In the genomic region with DNA sequence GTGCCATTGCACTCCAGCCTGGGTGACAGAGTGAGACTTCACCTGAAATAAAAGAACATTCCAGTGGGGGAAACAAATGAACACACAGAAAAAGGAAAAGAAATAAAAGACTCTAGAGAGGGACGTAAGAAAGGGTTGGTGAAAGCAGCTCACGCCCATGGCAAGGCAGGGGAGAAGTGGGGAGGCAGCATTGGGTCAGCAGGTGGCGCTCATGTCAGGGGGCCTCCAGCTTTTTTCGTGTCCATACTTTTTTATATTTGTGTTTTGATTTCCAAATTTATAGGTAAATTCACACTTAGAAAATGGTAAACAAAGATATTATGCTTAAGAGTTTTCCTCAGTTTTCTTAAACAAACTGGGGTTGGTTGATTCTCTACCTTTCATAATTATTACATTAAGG, we compare ENCODE assay signal across 8 cellular contexts.
DNase-seq lines count a peak whose midpoint lies in the region; ATAC-seq lines count a peak whose summit lies in the region.

No MANE protein-coding gene starts in this region.

- no peak for ATAC-seq in HG03469 (IDR thresholded peaks at IDR 0.05; ENCODE audit: unreplicated experiment)

- DNase-seq in NCI-H1105 treated with DMSO at 0.1 percent for 48 hours (lab: John Stamatoyannopoulos, UW), result peak; percentile 2
- DNase-seq in NCI-H1105 (lab: John Stamatoyannopoulos, UW), result no peak
- peak; percentile 25 for DNase-seq in OCI-M1 (lab: John Stamatoyannopoulos, UW)
- peak; percentile 9 for DNase-seq in activated naive CD8-positive, alpha-beta T cell treated with anti-CD3 and anti-CD28 coated beads, Interleukin-2, amount 50 U/mL, for 16 hours (ENCODE audit: low read depth, low spot score)
- DNase-seq in islet precursor cell, result peak; percentile 58
- peak; percentile 36 for DNase-seq in stimulated activated CD8-positive, alpha-beta memory T cell treated with anti-CD3 and anti-CD28 coated beads, Interleukin-4, amount 100 ng/mL, for 24 hours (ENCODE audit: low read depth)
- DNase-seq in NK-92 treated with Interleukin-12 subunit alpha and Interleukin-12 subunit beta, amount 100 ng/mL, for 24 hours (lab: John Stamatoyannopoulos, UW), result no peak

Comparison
In these comparisons a context has a peak if more than half of its experiments do, and no peak if none do; other contexts are left out.
1. DNase-seq: peak in NCI-H1105 treated with DMSO at 0.1 percent for 48 hours (single experiment), OCI-M1 (single experiment), activated naive CD8-positive, alpha-beta T cell treated with anti-CD3 and anti-CD28 coated beads, Interleukin-2, amount 50 U/mL, for 16 hours (single experiment), islet precursor cell (single experiment) and stimulated activated CD8-positive, alpha-beta memory T cell treated with anti-CD3 and anti-CD28 coated beads, Interleukin-4, amount 100 ng/mL, for 24 hours (single experiment); none in NCI-H1105 (single experiment) and NK-92 treated with Interleukin-12 subunit alpha and Interleukin-12 subunit beta, amount 100 ng/mL, for 24 hours (single experiment).